33 cellular contexts compared by ENCODE assay signal in the genomic region with DNA sequence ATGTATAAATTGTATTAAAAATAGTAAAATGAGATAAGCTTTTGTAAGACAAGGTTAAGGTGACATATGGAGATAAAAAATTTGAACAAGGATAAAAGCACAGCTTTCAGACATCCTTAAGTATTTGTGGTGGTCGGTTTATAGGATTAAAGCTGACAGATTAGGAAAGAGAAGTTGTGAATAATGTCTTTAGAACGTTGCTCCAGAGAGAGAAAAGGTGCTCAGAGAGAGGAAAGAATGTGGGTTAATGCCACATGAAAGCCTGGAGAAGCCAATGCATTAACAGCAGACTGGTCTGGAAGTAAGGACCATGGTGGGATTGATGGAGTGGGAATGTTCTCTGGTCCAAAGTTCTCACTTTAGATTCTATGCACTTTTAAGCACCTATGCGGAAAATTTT. TPM values are rescaled to one million over a fixed set of nuclear protein-coding genes. Genes with fewer than 3 reads are reported as not detected.
DNase-seq lines count a peak whose midpoint lies in the region; ATAC-seq and TF ChIP-seq lines count a peak whose summit lies in the region.
"Had no signal": no experiment of that assay in that cellular context is flagged by ENCODE, and none has a peak within 500 bp of the region (broad histone marks: within the 10 kb centered on the region; RNA-seq: fewer than 3 reads in every experiment).

No MANE protein-coding gene starts in this region.

- H3K9me2 ChIP-seq in SK-N-SH: no peaks in the 10 kb centered on the region

- in situ Hi-C loops in IMR-90 (cut with MboI; ENCODE audit: low sequenced_read_pairs): no loop called here

- H3K79me1 ChIP-seq in IMR-90 (ENCODE audit: low read depth in 1 of 2, low read length in 2 of 2): no peaks in the 10 kb centered on the region; a peak in 2 of 4 replicates

- peak; percentile 25 to 65; a peak in 3 of 4 replicates for TF ChIP-seq EP300 in SK-N-SH (IDR thresholded peaks at IDR 0.05; ENCODE audit: borderline replicate concordance in 1 of 2, low read depth in 1 of 2, low read length in 1 of 2)

- H4K8ac ChIP-seq in IMR-90 (ENCODE audit: low read depth in 2 of 2, low read length in 2 of 2): peak overlapping the region; percentile 9 to 86; a peak in 3 of 4 replicates

- no peak for TF ChIP-seq CTCF in IMR-90 (conservative IDR thresholded peaks at IDR 0.05; ENCODE audit: low read depth, low read length)
- no peak for TF ChIP-seq CTCF in SK-N-SH (IDR thresholded peaks at IDR 0.05)
- TF ChIP-seq CTCF in fibroblast of villous mesenchyme (IDR thresholded peaks at IDR 0.05; ENCODE audit: insufficient read depth, low read depth, low read length): no peak
- no peak for TF ChIP-seq CTCF in right atrium auricular region (IDR thresholded peaks at IDR 0.05)

- CTCF ChIA-PET in IMR-90 (lab: Yijun Ruan, JAX): no interaction called here
- CTCF ChIA-PET in SK-N-SH (lab: Yijun Ruan, JAX): no interaction called here

- H2BK15ac ChIP-seq in IMR-90 (ENCODE audit: low read depth, low read length): peak overlapping the region; percentile 99

- H3K9me3 ChIP-seq in IMR-90 (ENCODE audit: control insufficient read depth, insufficient read depth, low read length) (no peaks in the 10 kb centered on the region), SK-N-SH (no peaks in the 10 kb centered on the region), right atrium auricular region (no peaks in the 10 kb centered on the region)
- H3K9me3 ChIP-seq: esophagus squamous epithelium, pancreas, uterus had no signal

- H3K9ac ChIP-seq in IMR-90 (ENCODE audit: low read depth, low read length): no peak overlapping the region
- no peak overlapping the region for H3K9ac ChIP-seq in SK-N-SH

- H3K56ac ChIP-seq in IMR-90 (ENCODE audit: extremely low read depth, insufficient read depth, low read length): no peak overlapping the region

- peak overlapping the region; percentile 63 for H3K23ac ChIP-seq in IMR-90 (ENCODE audit: low read depth, low read length)

- H4K5ac ChIP-seq in IMR-90 (ENCODE audit: low read depth, low read length): peak overlapping the region; percentile 75; the same call in 1 of the 2 replicates

- H4K91ac ChIP-seq in IMR-90 (ENCODE audit: insufficient read depth, low read depth, low read length): peak overlapping the region; percentile 96

- H2AK5ac ChIP-seq in IMR-90 (ENCODE audit: low read depth, low read length): peak overlapping the region; percentile 95; the same call in 1 of the 2 replicates

- H3K4me2 ChIP-seq in IMR-90 (ENCODE audit: low read depth, low read length): no peak overlapping the region
- no peak overlapping the region for H3K4me2 ChIP-seq in SK-N-SH
- H3K4me2 ChIP-seq: GM23338, hepatocyte had no signal

- H3K79me2 ChIP-seq in SK-N-SH (ENCODE audit: insufficient read depth): no peaks in the 10 kb centered on the region
- H3K79me2 ChIP-seq: hepatocyte had no signal

- peak overlapping the region; percentile 96 for H2BK120ac ChIP-seq in IMR-90 (ENCODE audit: low read depth, low read length)

- peaks cover 35% of the 10 kb centered on the region for H3F3A ChIP-seq in SK-N-SH (replicated peaks; ENCODE audit: insufficient read depth)

- H3K27ac ChIP-seq in IMR-90 (ENCODE audit: insufficient read depth, low read length): no peak overlapping the region
- peak overlapping the region; percentile 62 to 74; a peak in 3 of 4 replicates for H3K27ac ChIP-seq in SK-N-SH (ENCODE audit: low read depth in 2 of 2, low read length in 1 of 2)
- H3K27ac ChIP-seq in substantia nigra (ENCODE audit: low read depth, low read length, poor library complexity, severe bottlenecking): no peak overlapping the region
- H3K27ac ChIP-seq in right atrium auricular region: no peak overlapping the region
- H3K27ac ChIP-seq: esophagus squamous epithelium, hepatocyte, pancreas, uterus had no signal

- no peak overlapping the region for H2AK9ac ChIP-seq in IMR-90 (replicated peaks; ENCODE audit: low read depth, low read length, poor library complexity)

- POLR2A ChIA-PET in IMR-90 (lab: Charles Lee; ENCODE audit: unreplicated experiment) (no interaction called here), SK-N-SH (lab: Yijun Ruan, JAX) (no interaction called here)

- dilution Hi-C loops in IMR-90 (cut with HindIII; ENCODE audit: low sequenced_read_pairs, unreplicated experiment): no loop called here

- H2AFZ ChIP-seq in IMR-90 (replicated peaks; ENCODE audit: low read length, poor library complexity) (no peak overlapping the region), SK-N-SH (ENCODE audit: low read depth) (no peak overlapping the region)
- H2AFZ ChIP-seq: GM23338, hepatocyte had no signal

- H3K14ac ChIP-seq in IMR-90 (replicated peaks; ENCODE audit: low read depth, low read length): peak overlapping the region; percentile 78; the same call in 1 of the 2 replicates

- TF ChIP-seq RAD21 in IMR-90 (IDR thresholded peaks at IDR 0.05; ENCODE audit: low read length) (no peak), SK-N-SH (IDR thresholded peaks at IDR 0.05; ENCODE audit: low read length) (no peak)

- H3K18ac ChIP-seq in IMR-90 (ENCODE audit: low read depth, low read length): peak overlapping the region; percentile 96; the same call in 1 of the 2 replicates

- no peaks in the 10 kb centered on the region for H4K20me1 ChIP-seq in IMR-90 (ENCODE audit: insufficient read depth, low read length)
- H4K20me1 ChIP-seq in SK-N-SH (ENCODE audit: insufficient read depth): no peaks in the 10 kb centered on the region

- BruUV-seq in IMR-90 (replicated peaks; lab: Mats Ljungman, UMichigan): no TSS peak

- intact Hi-C loops in IMR-90 (cut with micrococcal nuclease): loop anchor here (2.0 kb wide), 1 partner anchor 173 kb away; no protein-coding TSS in a partner anchor

- H3K4me3 ChIP-seq in IMR-90 (ENCODE audit: insufficient read depth, low read depth, low read length): no peak overlapping the region
- H3K4me3 ChIP-seq in SK-N-SH (ENCODE audit: low read depth in 2 of 2, low read length in 1 of 2): no peak overlapping the region
- no peak overlapping the region for H3K4me3 ChIP-seq in fibroblast of villous mesenchyme (ENCODE audit: low read depth, low read length)
- no peak overlapping the region for H3K4me3 ChIP-seq in right atrium auricular region
- H3K4me3 ChIP-seq: esophagus squamous epithelium, GM23338, hepatocyte, pancreas, uterus had no signal

- H3K9me1 ChIP-seq in IMR-90 (ENCODE audit: insufficient read depth, low read length): peaks cover 34% of the 10 kb centered on the region

- H3K27me3 ChIP-seq in IMR-90 (ENCODE audit: control insufficient read depth, insufficient read depth, low read length): no peaks in the 10 kb centered on the region
- no peaks in the 10 kb centered on the region for H3K27me3 ChIP-seq in SK-N-SH (ENCODE audit: insufficient read depth)
- H3K27me3 ChIP-seq in right atrium auricular region: no peaks in the 10 kb centered on the region
- H3K27me3 ChIP-seq: esophagus squamous epithelium, hepatocyte, pancreas, uterus had no signal

- H2BK20ac ChIP-seq in IMR-90 (ENCODE audit: low read depth, low read length): peak overlapping the region; percentile 95

- 60% methylated on average over 1 of the region's 3 CpGs; no CpG with 5 or more reads in 1 of the 2 experiments for whole genome bisulfite sequencing in IMR-90 (ENCODE audit: extremely low coverage in 2 of 2, insufficient read length in 1 of 2), 2 experiments
- 54% methylated on average over 3 of the region's 3 CpGs for WGBS in SK-N-SH (ENCODE audit: low lambda C conversion rate)

- no peak for TF ChIP-seq POLR2A in IMR-90 (IDR thresholded peaks at IDR 0.05; ENCODE audit: low read depth, low read length)

- H3K4me1 ChIP-seq in IMR-90 (ENCODE audit: control insufficient read depth, insufficient read depth, low read length): peaks cover 31% of the 10 kb centered on the region
- H3K4me1 ChIP-seq in SK-N-SH (ENCODE audit: control insufficient read depth in 1 of 2, insufficient read depth in 2 of 2, low read depth in 1 of 2, low read length in 1 of 2): peaks cover 8 to 52% of the 10 kb centered on the region in 2 experiments
- no peaks in the 10 kb centered on the region for H3K4me1 ChIP-seq in right atrium auricular region
- H3K4me1 ChIP-seq: pancreas, uterus had no signal

- DNase-seq in A172 (ENCODE audit: low spot score) (peak; percentile 91), IMR-90 (no peak), SK-N-SH (no peak), fibroblast of villous mesenchyme (ENCODE audit: low read depth) (peak; percentile 24), substantia nigra (lab: John Stamatoyannopoulos, UW) (no peak), kidney tubule cell (ENCODE audit: low spot score) (no peak), right atrium auricular region (ENCODE audit: low spot score) (no peak)
- DNase-seq: 8988T; activated CD4-positive, alpha-beta T cell treated with anti-CD3 and anti-CD28 coated beads, Interleukin-2, amount 50 U/mL, for 1 hour; activated T-cell treated with anti-CD3 and anti-CD28 coated beads, Interleukin-2, amount 50 U/mL, for 24 hours; Calu3; DND-41; esophagus squamous epithelium; left cardiac atrium; NCI-H1048; NCI-H187; pancreas; PC-3; retina; SHP77; stimulated activated CD4-positive, alpha-beta T cell treated with anti-CD3 and anti-CD28 coated beads, Interleukin-2, amount 100 ng/mL, for 24 hours; T1000; uterus had no signal

- peak overlapping the region; percentile 45 for H2BK5ac ChIP-seq in IMR-90 (ENCODE audit: low read depth, low read length, poor library complexity, severe bottlenecking)

- no peak for ATAC-seq in IMR-90 (ENCODE audit: low read depth)
- ATAC-seq in HG02973 (IDR thresholded peaks at IDR 0.05; ENCODE audit: unreplicated experiment): no peak
- ATAC-seq: GM23338, left cardiac atrium, pancreas, WTC11 had no signal

- H3K36me3 ChIP-seq in IMR-90 (ENCODE audit: control insufficient read depth, insufficient read depth, low read length): no peaks in the 10 kb centered on the region
- H3K36me3 ChIP-seq in SK-N-SH (replicated peaks in 1 of 2; ENCODE audit: control insufficient read depth in 1 of 2, insufficient read depth in 2 of 2, low read length in 1 of 2): no peaks in the 10 kb centered on the region
- H3K36me3 ChIP-seq in right atrium auricular region: no peaks in the 10 kb centered on the region
- H3K36me3 ChIP-seq: esophagus squamous epithelium, pancreas, uterus had no signal

- peak overlapping the region; percentile 95 for H3K4ac ChIP-seq in IMR-90 (ENCODE audit: low read depth, low read length)

TF ChIP-seq in SK-N-SH, 30 proteins besides CTCF, POLR2A, EP300 and RAD21 (continues in another document):
- TF ChIP-seq YY1 (IDR thresholded peaks at IDR 0.05; ENCODE audit: low read depth): no peak

RNA-seq across cellular contexts. Expression of gene ATP6V1G3, which starts 44.8 kb away (rescaled TPM):
- 4.7 and 12.7 TPM in 2 replicates for total RNA-seq in A172 (2014; rRNA removed; shearing (Covaris generic))
- total RNA-seq in IMR-90 (2012; rRNA removed): not detected in 2 replicates
- polyA plus RNA-seq in IMR-90 (2012; rRNA removed): not detected in 2 replicates
- not detected in 2 replicates for polyA plus RNA-seq in IMR-90 (2012; cell fraction: cytosol; rRNA removed)
- polyA plus RNA-seq in IMR-90 (2012; cell fraction: nucleus; rRNA removed; ENCODE audit: low replicate concordance): not detected in 2 replicates
- polyA plus RNA-seq in SK-N-SH (2012; rRNA removed): not detected in 2 replicates
- polyA plus RNA-seq in SK-N-SH (2012; cell fraction: cytosol; rRNA removed): 0.20 and 0.31 TPM in 2 replicates
- polyA plus RNA-seq in SK-N-SH (2012; cell fraction: nucleus; rRNA removed): not detected in 2 replicates
- total RNA-seq in fibroblast of villous mesenchyme: 0.43 TPM in 1 of 2 replicates, not detected in the other
- not detected for total RNA-seq in right atrium auricular region
- total RNA-seq: bronchial epithelial cell, Calu3, esophagus squamous epithelium, frontal cortex, GM23338, hepatocyte, left cardiac atrium, lung microvascular endothelial cell, mucosa of gallbladder, NCI-H460, pancreas, PC-3, uterus, WTC11 had no signal
- polyA plus RNA-seq: adipose tissue, GM23338, hepatocyte, pancreas had no signal

Comparison
In these comparisons a context has a peak if more than half of its experiments do, and no peak if none do; other contexts are left out.
1. DNase-seq: peak in A172 (single experiment) and fibroblast of villous mesenchyme (single experiment); none in IMR-90 (single experiment), SK-N-SH (single experiment), substantia nigra (0 of 49), kidney tubule cell (single experiment) and right atrium auricular region (single experiment).
2. H3K27ac ChIP-seq: peak in SK-N-SH (2 of 2); none in IMR-90 (single experiment), substantia nigra (single experiment) and right atrium auricular region (0 of 2).